In the genomic region with DNA sequence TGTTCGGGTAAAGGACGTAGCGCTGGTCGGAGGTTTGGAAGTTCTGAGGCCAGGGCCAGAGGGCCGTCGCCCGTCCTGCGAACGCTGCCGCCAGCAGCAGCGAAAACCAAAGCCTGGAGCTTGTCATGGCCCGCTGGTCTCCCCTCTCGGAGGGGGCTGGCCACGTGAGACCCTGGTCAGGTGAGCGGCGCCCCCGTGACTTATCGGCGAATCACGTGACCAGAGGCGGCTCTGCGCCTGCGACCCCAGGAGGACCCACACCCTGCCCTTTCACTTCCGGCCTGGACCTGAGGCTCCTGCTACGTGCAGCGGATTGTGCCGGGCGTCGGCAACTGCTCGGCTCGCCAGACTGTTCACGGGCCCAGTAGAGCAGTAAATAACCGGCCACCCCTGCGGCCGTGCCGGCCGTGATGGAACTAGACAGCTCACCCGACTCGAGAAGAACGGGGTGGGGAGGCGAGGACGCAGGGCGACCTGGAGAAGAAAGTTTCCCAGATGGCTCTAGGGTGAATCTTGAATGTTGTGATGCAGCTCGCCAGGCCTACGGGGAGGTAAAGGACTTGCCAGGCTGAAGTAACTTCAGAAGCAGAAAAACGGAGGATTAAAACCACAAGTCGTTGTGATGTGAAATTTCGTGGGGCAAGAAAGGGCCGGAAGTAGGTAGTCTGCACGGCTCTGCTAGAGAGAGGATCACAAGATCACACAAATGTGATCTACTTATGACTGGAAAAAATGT, we compare ENCODE assay signal across 8 cellular contexts. TPM values are rescaled to one million over a fixed set of nuclear protein-coding genes. Genes with fewer than 3 reads are reported as not detected.
A peak's percentile ranks its signal among the peaks of the same experiment; 100 is the strongest.
DNase-seq lines count a peak whose midpoint lies in the region; ATAC-seq and TF ChIP-seq lines count a peak whose summit lies in the region.

HEXA (minus strand) TSS at position 169 of the 736 bp plus-strand sequence; CDS start at position 127, 42 bp downstream.

- ATAC-seq in GM21737 (IDR thresholded peaks at IDR 0.05; ENCODE audit: unreplicated experiment), result peak; percentile 70

- H3K9ac ChIP-seq in KMS-11, result peak within 1 kb of the TSS; percentile 75

- no peaks in the 10 kb centered on the region for H3K27me3 ChIP-seq in KMS-11 (ENCODE audit: insufficient read depth, low read depth)
- no peaks in the 10 kb centered on the region for H3K27me3 ChIP-seq in Peyer's patch
- no peaks in the 10 kb centered on the region for H3K27me3 ChIP-seq in esophagus muscularis mucosa
- H3K27me3 ChIP-seq in muscle layer of duodenum (ENCODE audit: low read depth, low read length), result no peaks in the 10 kb centered on the region

- H3K4me3 ChIP-seq in KMS-11 (IDR thresholded peaks at IDR 0.05; ENCODE audit: insufficient read depth, low read depth, low read length), result no peak within 1 kb of the TSS
- peak within 1 kb of the TSS; percentile 72 to 84 (median 76) for H3K4me3 ChIP-seq in Peyer's patch
- H3K4me3 ChIP-seq in esophagus muscularis mucosa, result peak within 1 kb of the TSS; percentile 78 to 90 (median 84)
- peak within 1 kb of the TSS; percentile 98 to 99 for H3K4me3 ChIP-seq in muscle layer of duodenum (ENCODE audit: low read depth in 1 of 2, low read length in 2 of 2)

- no peak for TF ChIP-seq EP300 in esophagus muscularis mucosa (IDR thresholded peaks at IDR 0.05)

- WGBS in esophagus muscularis mucosa, result under 1% methylated on average over 15 of the region's 50 CpGs

- H3K79me2 ChIP-seq in KMS-11 (ENCODE audit: insufficient read depth, low read depth), result peaks cover 19% of the 10 kb centered on the region

- H3K9me3 ChIP-seq in Peyer's patch (no peaks in the 10 kb centered on the region), esophagus muscularis mucosa (no peaks in the 10 kb centered on the region), muscle layer of duodenum (ENCODE audit: control insufficient read depth in 1 of 2, low read length in 2 of 2) (no peaks in the 10 kb centered on the region)

- intact Hi-C loops in esophagus muscularis mucosa (cut with DNase I), result loop anchor here (5.0 kb wide), 1 partner anchor 96 kb away; the partner anchor contains the start of gene ARIH1

- H3K4me2 ChIP-seq in KMS-11, result peak within 1 kb of the TSS; percentile 97

- no peaks in the 10 kb centered on the region for H4K20me1 ChIP-seq in KMS-11 (ENCODE audit: insufficient read depth)

- peaks cover 18% of the 10 kb centered on the region for H3K4me1 ChIP-seq in KMS-11 (ENCODE audit: low read depth, poor library complexity, severe bottlenecking)
- peaks cover 0 to 33% (median 11%) of the 10 kb centered on the region in 4 donors for H3K4me1 ChIP-seq in Peyer's patch
- H3K4me1 ChIP-seq in esophagus muscularis mucosa, result peaks cover 31 to 47% (median 46%) of the 10 kb centered on the region in 4 donors
- H3K4me1 ChIP-seq in muscle layer of duodenum (ENCODE audit: control insufficient read depth in 1 of 2, insufficient read depth in 2 of 2, low read length in 2 of 2), result peaks cover 0 to 32% of the 10 kb centered on the region in 2 donors

- H2AFZ ChIP-seq in KMS-11 (ENCODE audit: low read depth), result peak within 1 kb of the TSS; percentile 83

- no peaks in the 10 kb centered on the region for H3K36me3 ChIP-seq in KMS-11 (ENCODE audit: insufficient read depth)
- no peaks in the 10 kb centered on the region for H3K36me3 ChIP-seq in Peyer's patch
- peaks cover 0 to 12% (median 0%) of the 10 kb centered on the region in 4 donors for H3K36me3 ChIP-seq in esophagus muscularis mucosa
- no peaks in the 10 kb centered on the region for H3K36me3 ChIP-seq in muscle layer of duodenum (ENCODE audit: control insufficient read depth in 1 of 2, insufficient read depth in 2 of 2, low read length in 2 of 2)

- TF ChIP-seq CTCF in KMS-11 (conservative IDR thresholded peaks at IDR 0.05; ENCODE audit: low read depth, low read length) (no peak), Peyer's patch (IDR thresholded peaks at IDR 0.05) (peak in 1 of 6 experiments; percentile 14), esophagus muscularis mucosa (IDR thresholded peaks at IDR 0.05) (peak in 1 of 3 experiments; percentile 15)

- TF ChIP-seq POLR2A in Peyer's patch (IDR thresholded peaks at IDR 0.05), result peak; percentile 66 to 86
- peak; percentile 62 for TF ChIP-seq POLR2A in esophagus muscularis mucosa (IDR thresholded peaks at IDR 0.05; ENCODE audit: low read depth)

- DNase-seq in DMS53 treated with DMSO at 0.1 percent for 48 hours (lab: John Stamatoyannopoulos, UW; ENCODE audit: unreplicated experiment), result peak; percentile 67
- peak; percentile 97 to 99 (median 97) for DNase-seq in Peyer's patch
- peak; percentile 99 for DNase-seq in activated T-cell treated with anti-CD3 and anti-CD28 coated beads, Interleukin-2, amount 50 U/mL, for 48 hours
- peak; percentile 99 for DNase-seq in esophagus muscularis mucosa (ENCODE audit: extremely low spot score)
- peak; percentile 99 for DNase-seq in stimulated activated CD8-positive, alpha-beta memory T cell treated with anti-CD3 and anti-CD28 coated beads, Interleukin-7, amount 100 ng/mL, for 24 hours (ENCODE audit: low read depth)

- H3K27ac ChIP-seq in KMS-11, result peak within 1 kb of the TSS; percentile 70
- H3K27ac ChIP-seq in Peyer's patch, result peak within 1 kb of the TSS; percentile 88 to 96 (median 90)
- H3K27ac ChIP-seq in esophagus muscularis mucosa (replicated peaks in 1 of 4), result peak within 1 kb of the TSS; percentile 87 to 91 (median 88)
- peak within 1 kb of the TSS; percentile 95 for H3K27ac ChIP-seq in muscle layer of duodenum (ENCODE audit: low read length)

RNA-seq across cellular contexts. Expression of gene HEXA, which starts in this region (rescaled TPM):
- total RNA-seq in Peyer's patch, result 10 to 100 TPM; 45.4 to 81.4 (median 69.1) TPM
- total RNA-seq in esophagus muscularis mucosa, result 10 to 100 TPM; 51.0 to 59.3 (median 53.6) TPM
